ENCODE assay signal across 15 cellular contexts in genomic region chr1:32111789-32112188, GRCh38. TPM values are rescaled to one million over a fixed set of nuclear protein-coding genes. Genes with fewer than 3 reads are reported as not detected.
DNase-seq lines count a peak whose midpoint lies in the region; ATAC-seq and TF ChIP-seq lines count a peak whose summit lies in the region.
"Had no signal": no experiment of that assay in that cellular context is flagged by ENCODE, and none has a peak within 500 bp of the region (broad histone marks: within the 10 kb centered on the region; RNA-seq: fewer than 3 reads in every experiment).

No MANE protein-coding gene starts in this region.

- H3K27ac Mint-ChIP-seq in naive thymus-derived CD4-positive, alpha-beta T cell, result peak overlapping the region in 8 of 9 donors; percentile 17 to 82 (median 52)

- DNase-seq in NCI-H82 (lab: John Stamatoyannopoulos, UW), result peak; percentile 24
- DNase-seq in NCI-H82 treated with DMSO at 0.1 percent for 48 hours (lab: John Stamatoyannopoulos, UW; ENCODE audit: unreplicated experiment), result no peak
- DNase-seq in HEK293T (ENCODE audit: extremely low spot score), result peak; percentile 53
- peak; percentile 25 for DNase-seq in astrocyte of the hippocampus (ENCODE audit: low read depth, low spot score)
- no peak for DNase-seq in naive thymus-derived CD4-positive, alpha-beta T cell
- no peak for DNase-seq in stimulated activated CD4-positive, alpha-beta T cell treated with anti-CD3 and anti-CD28 coated beads, Interleukin-2, amount 100 ng/mL, for 48 hours
- DNase-seq in left lung, result no peak
- no peak for DNase-seq in iPS-NIHi7 (ENCODE audit: extremely low spot score)
- DNase-seq: 8988T, DMS53, NCI-H146, NCI-H748 treated with DMSO at 0.1 percent for 48 hours, sigmoid colon had no signal

- H3K27me3 ChIP-seq in naive thymus-derived CD4-positive, alpha-beta T cell (ENCODE audit: control insufficient read depth in 2 of 2, insufficient read depth in 2 of 2, low read length in 2 of 2), result no peaks in the 10 kb centered on the region
- H3K27me3 ChIP-seq in left lung, result no peaks in the 10 kb centered on the region
- H3K27me3 ChIP-seq: sigmoid colon had no signal

- H3K4me3 ChIP-seq in naive thymus-derived CD4-positive, alpha-beta T cell (ENCODE audit: low read length), result no peak overlapping the region
- H3K4me3 ChIP-seq in left lung, result no peak overlapping the region
- H3K4me3 ChIP-seq: sigmoid colon, thoracic aorta had no signal

- peaks cover 41 to 54% of the 10 kb centered on the region in 2 donors for H3K4me1 ChIP-seq in naive thymus-derived CD4-positive, alpha-beta T cell (ENCODE audit: control insufficient read depth in 2 of 2, insufficient read depth in 2 of 2, low read length in 2 of 2)
- peaks cover 13 to 63% of the 10 kb centered on the region in 2 donors for H3K4me1 ChIP-seq in left lung

- H3K36me3 ChIP-seq in naive thymus-derived CD4-positive, alpha-beta T cell (ENCODE audit: control insufficient read depth in 2 of 3, insufficient read depth in 3 of 3, low read length in 3 of 3), result peaks cover 0 to 8% (median 0%) of the 10 kb centered on the region in 3 experiments
- H3K36me3 ChIP-seq in left lung, result no peaks in the 10 kb centered on the region
- H3K36me3 ChIP-seq: sigmoid colon, thoracic aorta had no signal

- POLR2A ChIA-PET in HEK293T (lab: Yijun Ruan, JAX), result interaction anchor here (2.2 kb wide), 1 partner anchor 39 kb away, joined by 7 read pairs; the partner anchor contains the start of gene TMEM39B
- POLR2A ChIA-PET in naive thymus-derived CD4-positive, alpha-beta T cell (lab: Charles Lee), result interaction anchor here (0.9 to 3.1 kb wide), 5 partner anchors 10 to 242 kb away, joined by 3 to 9 read pairs (median 3); partner anchors contain the start of gene TMEM39B

- H3K9me3 ChIP-seq in naive thymus-derived CD4-positive, alpha-beta T cell (ENCODE audit: control insufficient read depth in 2 of 3, low read length in 3 of 3), result no peaks in the 10 kb centered on the region
- no peaks in the 10 kb centered on the region for H3K9me3 ChIP-seq in left lung
- H3K9me3 ChIP-seq: sigmoid colon, thoracic aorta had no signal

- peak overlapping the region; percentile 47 for H3K27ac ChIP-seq in naive thymus-derived CD4-positive, alpha-beta T cell (ENCODE audit: low read depth, low read length)
- no peak overlapping the region for H3K27ac ChIP-seq in left lung
- H3K27ac ChIP-seq: sigmoid colon, thoracic aorta had no signal

- H3K4me1 Mint-ChIP-seq in naive thymus-derived CD4-positive, alpha-beta T cell, result peaks cover 42 to 91% (median 65%) of the 10 kb centered on the region in 7 donors

- intact Hi-C loops in naive thymus-derived CD4-positive, alpha-beta T cell (cut with micrococcal nuclease), result no loop called here
- intact Hi-C loops in left lung (cut with DNase I), result no loop called here

- peaks cover 0 to 6% (median 3%) of the 10 kb centered on the region in 5 donors for H3K36me3 Mint-ChIP-seq in naive thymus-derived CD4-positive, alpha-beta T cell

- ATAC-seq in naive thymus-derived CD4-positive, alpha-beta T cell, result no peak
- no peak for ATAC-seq in left lung
- ATAC-seq: HCT116 had no signal

- H3K9me3 Mint-ChIP-seq in naive thymus-derived CD4-positive, alpha-beta T cell, result peaks cover 0 to 2% (median 0%) of the 10 kb centered on the region in 11 donors

- TF ChIP-seq CTCF in left lung (IDR thresholded peaks at IDR 0.05), result no peak

- peak overlapping the region; percentile 29 to 100 (median 66) for H3K4me3 Mint-ChIP-seq in naive thymus-derived CD4-positive, alpha-beta T cell

- H3K27me3 Mint-ChIP-seq in naive thymus-derived CD4-positive, alpha-beta T cell, result no peaks in the 10 kb centered on the region

- CTCF ChIA-PET in HEK293T (lab: Yijun Ruan, JAX), result interaction anchor here (0.6 to 1.3 kb wide), 4 partner anchors 12 to 836 kb away, joined by 3 to 4 read pairs (median 4); partner anchors contain the start of gene TMEM39B
- CTCF ChIA-PET in naive thymus-derived CD4-positive, alpha-beta T cell (lab: Charles Lee), result no interaction called here

TF ChIP-seq in HEK293T, 16 proteins besides CTCF, POLR2A, EP300 and RAD21:
- TF ChIP-seq PKNOX1 (IDR thresholded peaks at IDR 0.05) (peak; percentile 97), ZNF384 (IDR thresholded peaks at IDR 0.05) (no peak)
TF ChIP-seq in HEK293T: peak in this region for 1.

RNA-seq across cellular contexts. Expression of gene KPNA6, which starts 3.9 kb away (rescaled TPM):
- 10 to 100 TPM; 47.4 to 63.7 (median 51.6) TPM for total RNA-seq in naive thymus-derived CD4-positive, alpha-beta T cell
- 10 to 100 TPM; 19.5 to 26.8 TPM for polyA plus RNA-seq in naive thymus-derived CD4-positive, alpha-beta T cell
- 10 to 100 TPM; 70.2 to 73.2 TPM for total RNA-seq in left lung

RNA-seq across cellular contexts. Expression of gene TMEM39B, which starts 39.0 kb away (rescaled TPM):
- 10 to 100 TPM; 11.4 to 35.9 (median 26.4) TPM for total RNA-seq in naive thymus-derived CD4-positive, alpha-beta T cell
- 1 to 10 TPM; 2.7 to 4.9 TPM for polyA plus RNA-seq in naive thymus-derived CD4-positive, alpha-beta T cell
- 10 to 100 TPM; 16.5 to 22.6 TPM for total RNA-seq in left lung

Comparison
In these comparisons a context has a peak if more than half of its experiments do, and no peak if none do; other contexts are left out.
1. DNase-seq: peak in NCI-H82 (single experiment), HEK293T (single experiment) and astrocyte of the hippocampus (single experiment); none in NCI-H82 treated with DMSO at 0.1 percent for 48 hours (single experiment), naive thymus-derived CD4-positive, alpha-beta T cell (0 of 9), stimulated activated CD4-positive, alpha-beta T cell treated with anti-CD3 and anti-CD28 coated beads, Interleukin-2, amount 100 ng/mL, for 48 hours (0 of 2), left lung (0 of 2) and iPS-NIHi7 (single experiment).